In genomic region chr1:206469411-206469932, GRCh38 we compare ENCODE assay signal across 9 cellular contexts. TPM values are rescaled to one million over a fixed set of nuclear protein-coding genes. Genes with fewer than 3 reads are reported as not detected.
DNase-seq lines count a peak whose midpoint lies in the region; ATAC-seq, FAIRE-seq and TF ChIP-seq lines count a peak whose summit lies in the region.
"Had no signal": no experiment of that assay in that cellular context is flagged by ENCODE, and none has a peak within 500 bp of the region (broad histone marks: within the 10 kb centered on the region; RNA-seq: fewer than 3 reads in every experiment).

No MANE protein-coding gene starts in this region.

- H3K9ac ChIP-seq in duodenal mucosa (ENCODE audit: low read depth in 1 of 2, low read length in 2 of 2): peak overlapping the region in 1 of 2 donors; percentile 92

- H3K9me3 ChIP-seq in duodenal mucosa (ENCODE audit: control insufficient read depth in 1 of 2, low read length in 2 of 2) (no peaks in the 10 kb centered on the region), small intestine (ENCODE audit: control insufficient read depth, low read depth) (no peaks in the 10 kb centered on the region), lower lobe of right lung (no peaks in the 10 kb centered on the region), prostate gland (no peaks in the 10 kb centered on the region)

- H3K4me1 ChIP-seq in duodenal mucosa (ENCODE audit: control insufficient read depth in 1 of 2, insufficient read depth in 2 of 2, low read length in 2 of 2) (peaks cover 38 to 40% of the 10 kb centered on the region in 2 donors), small intestine (ENCODE audit: control insufficient read depth in 2 of 2, insufficient read depth in 1 of 2, low read depth in 1 of 2, low read length in 1 of 2) (peaks cover 3 to 29% of the 10 kb centered on the region in 2 donors), lower lobe of right lung (peaks cover 56% of the 10 kb centered on the region), prostate gland (replicated peaks) (peaks cover 7% of the 10 kb centered on the region)

- H3K4me3 ChIP-seq in duodenal mucosa (ENCODE audit: low read depth in 1 of 2, low read length in 2 of 2) (peak overlapping the region; percentile 94 to 99), small intestine (ENCODE audit: low read depth in 1 of 2, low read length in 2 of 2) (no peak overlapping the region), lower lobe of right lung (no peak overlapping the region), prostate gland (no peak overlapping the region)

- TF ChIP-seq POLR2A in Raji (IDR thresholded peaks at IDR 0.05; ENCODE audit: insufficient read depth, low read depth, low read length) (0 out of 2 replicates have a peak, but pooled peaks have one; percentile 19), prostate gland (IDR thresholded peaks at IDR 0.05) (no peak)

- ATAC-seq in lower lobe of right lung: no peak

- DNase-seq in GM19239 (ENCODE audit: insufficient read length, low spot score): no peak
- DNase-seq in small intestine: peak; percentile 29
- no peak for DNase-seq in lower lobe of right lung
- DNase-seq in prostate gland (ENCODE audit: low spot score): no peak
- DNase-seq in NCI-H1092 (lab: John Stamatoyannopoulos, UW): no peak
- no peak for DNase-seq in NCI-H526 treated with DMSO at 0.1 percent for 48 hours (lab: John Stamatoyannopoulos, UW)

- FAIRE-seq in GM19239 (lab: Jason Lieb, UNC) (peak; percentile 45), small intestine (lab: Jason Lieb, UNC) (no peak)
- FAIRE-seq: colon had no signal

- TF ChIP-seq CTCF in lower lobe of right lung (IDR thresholded peaks at IDR 0.05): no peak
- no peak for TF ChIP-seq CTCF in prostate gland (IDR thresholded peaks at IDR 0.05)

- no peak overlapping the region for H3K27ac ChIP-seq in duodenal mucosa (ENCODE audit: low read depth, low read length)
- peak overlapping the region in 1 of 2 donors; percentile 39 for H3K27ac ChIP-seq in small intestine (ENCODE audit: low read depth in 1 of 2, low read length in 1 of 2)
- H3K27ac ChIP-seq in lower lobe of right lung: no peak overlapping the region
- no peak overlapping the region for H3K27ac ChIP-seq in prostate gland

- H3K27me3 ChIP-seq in duodenal mucosa (ENCODE audit: control insufficient read depth in 1 of 2, insufficient read depth in 2 of 2, low read length in 2 of 2): no peaks in the 10 kb centered on the region
- no peaks in the 10 kb centered on the region for H3K27me3 ChIP-seq in small intestine (ENCODE audit: control insufficient read depth in 2 of 2, insufficient read depth in 2 of 2, low read length in 2 of 2)
- H3K27me3 ChIP-seq in lower lobe of right lung (ENCODE audit: low read depth): no peaks in the 10 kb centered on the region
- no peaks in the 10 kb centered on the region for H3K27me3 ChIP-seq in prostate gland (replicated peaks; ENCODE audit: insufficient read depth)

- intact Hi-C loops in lower lobe of right lung (cut with DNase I) (no loop called here), prostate gland (cut with DNase I) (no loop called here)

- 28 to 44% (median 42%) methylated on average over 2 of the region's 2 CpGs for WGBS in small intestine, 3 donors
- WGBS in prostate gland: 67% methylated on average over 2 of the region's 2 CpGs

- H3K36me3 ChIP-seq in duodenal mucosa (ENCODE audit: control insufficient read depth in 1 of 2, insufficient read depth in 2 of 2, low read length in 2 of 2): peaks cover 0 to 5% of the 10 kb centered on the region in 2 donors
- no peaks in the 10 kb centered on the region for H3K36me3 ChIP-seq in small intestine (ENCODE audit: control insufficient read depth in 2 of 2, insufficient read depth in 2 of 2, low read length in 2 of 2)
- H3K36me3 ChIP-seq in lower lobe of right lung: peaks cover 9% of the 10 kb centered on the region
- H3K36me3 ChIP-seq in prostate gland: no peaks in the 10 kb centered on the region

RNA-seq across cellular contexts. Expression of gene IKBKE, which starts 0.8 kb away (rescaled TPM):
- polyA plus RNA-seq in small intestine: 1 to 10 TPM; 4.1 to 8.7 (median 5.6) TPM
- total RNA-seq in lower lobe of right lung: 12.5 TPM
- 1 to 10 TPM; 3.6 to 6.1 TPM for total RNA-seq in prostate gland

RNA-seq across cellular contexts. Expression of gene RASSF5, which starts 37.9 kb away (rescaled TPM):
- 1 to 10 TPM; 1.6 to 7.3 (median 3.2) TPM for polyA plus RNA-seq in small intestine
- 48.2 TPM for total RNA-seq in lower lobe of right lung
- total RNA-seq in prostate gland: 10 to 100 TPM; 22.2 to 42.5 TPM

Comparison
In these comparisons a context has a peak if more than half of its experiments do, and no peak if none do; other contexts are left out.
1. H3K4me3 ChIP-seq: peak in duodenal mucosa (2 of 2); none in small intestine (0 of 2), lower lobe of right lung (single experiment) and prostate gland (0 of 2).